Comparison of ENCODE assay signal across 1 cellular context in genomic region chr16:73056911-73057310, GRCh38.
TF ChIP-seq lines count a peak whose summit lies in the region.

No MANE protein-coding gene starts in this region.

TF ChIP-seq in HepG2, 621 proteins besides CTCF, POLR2A, EP300 and RAD21 (continued from another document):
- TF ChIP-seq, protein P1, sequence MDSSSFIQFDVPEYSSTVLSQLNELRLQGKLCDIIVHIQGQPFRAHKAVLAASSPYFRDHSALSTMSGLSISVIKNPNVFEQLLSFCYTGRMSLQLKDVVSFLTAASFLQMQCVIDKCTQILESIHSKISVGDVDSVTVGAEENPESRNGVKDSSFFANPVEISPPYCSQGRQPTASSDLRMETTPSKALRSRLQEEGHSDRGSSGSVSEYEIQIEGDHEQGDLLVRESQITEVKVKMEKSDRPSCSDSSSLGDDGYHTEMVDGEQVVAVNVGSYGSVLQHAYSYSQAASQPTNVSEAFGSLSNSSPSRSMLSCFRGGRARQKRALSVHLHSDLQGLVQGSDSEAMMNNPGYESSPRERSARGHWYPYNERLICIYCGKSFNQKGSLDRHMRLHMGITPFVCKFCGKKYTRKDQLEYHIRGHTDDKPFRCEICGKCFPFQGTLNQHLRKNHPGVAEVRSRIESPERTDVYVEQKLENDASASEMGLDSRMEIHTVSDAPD (CRISPR knock-in tag; IDR thresholded peaks at IDR 0.05) = no peak
- TF ChIP-seq, protein P2, sequence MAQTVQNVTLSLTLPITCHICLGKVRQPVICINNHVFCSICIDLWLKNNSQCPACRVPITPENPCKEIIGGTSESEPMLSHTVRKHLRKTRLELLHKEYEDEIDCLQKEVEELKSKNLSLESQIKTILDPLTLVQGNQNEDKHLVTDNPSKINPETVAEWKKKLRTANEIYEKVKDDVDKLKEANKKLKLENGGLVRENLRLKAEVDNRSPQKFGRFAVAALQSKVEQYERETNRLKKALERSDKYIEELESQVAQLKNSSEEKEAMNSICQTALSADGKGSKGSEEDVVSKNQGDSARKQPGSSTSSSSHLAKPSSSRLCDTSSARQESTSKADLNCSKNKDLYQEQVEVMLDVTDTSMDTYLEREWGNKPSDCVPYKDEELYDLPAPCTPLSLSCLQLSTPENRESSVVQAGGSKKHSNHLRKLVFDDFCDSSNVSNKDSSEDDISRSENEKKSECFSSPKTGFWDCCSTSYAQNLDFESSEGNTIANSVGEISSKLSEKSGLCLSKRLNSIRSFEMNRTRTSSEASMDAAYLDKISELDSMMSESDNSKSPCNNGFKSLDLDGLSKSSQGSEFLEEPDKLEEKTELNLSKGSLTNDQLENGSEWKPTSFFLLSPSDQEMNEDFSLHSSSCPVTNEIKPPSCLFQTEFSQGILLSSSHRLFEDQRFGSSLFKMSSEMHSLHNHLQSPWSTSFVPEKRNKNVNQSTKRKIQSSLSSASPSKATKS (CRISPR knock-in tag; IDR thresholded peaks at IDR 0.05) = no peak
